1 cellular context compared by ENCODE assay signal in the genomic region with DNA sequence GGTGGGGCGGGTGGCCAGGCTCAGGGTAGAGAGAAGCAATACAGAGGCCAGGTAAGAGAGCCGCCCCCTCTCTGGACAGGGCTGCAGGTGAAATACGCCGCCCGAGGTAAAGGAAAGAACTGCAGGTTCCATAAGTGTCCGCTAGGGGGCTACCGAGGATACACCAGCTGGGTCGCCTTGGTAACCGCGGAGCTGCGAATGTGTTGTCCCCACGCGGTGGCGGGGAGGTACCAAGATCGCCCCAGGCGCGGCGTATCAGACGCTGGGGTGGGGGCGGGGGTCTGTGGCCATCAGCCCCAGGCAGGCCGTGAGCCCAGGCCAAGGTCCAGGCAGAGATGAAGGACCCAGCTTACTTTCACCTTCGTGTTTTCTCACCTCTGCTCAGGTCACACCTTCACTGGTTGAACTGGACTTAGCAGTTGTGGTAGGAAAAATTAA.
TF ChIP-seq lines count a peak whose summit lies in the region.

No MANE protein-coding gene starts in this region.

TF ChIP-seq in HepG2, 621 proteins besides CTCF, POLR2A, EP300 and RAD21 (continued from another document and continues in another):
- peak; percentile 55; the same call in 1 of the 2 replicates for TF ChIP-seq GMEB1 (CRISPR knock-in tag; IDR thresholded peaks at IDR 0.05; ENCODE audit: borderline replicate concordance)
- 0 out of 2 replicates have a peak, but pooled peaks have one; percentile 43 for TF ChIP-seq ZNF232 (CRISPR knock-in tag; IDR thresholded peaks at IDR 0.05; ENCODE audit: borderline replicate concordance)
- no peak for TF ChIP-seq ARHGAP35 (CRISPR knock-in tag; IDR thresholded peaks at IDR 0.05; ENCODE audit: borderline replicate concordance)
- TF ChIP-seq ZFP36L2 (CRISPR knock-in tag; IDR thresholded peaks at IDR 0.05) = no peak
- peak; percentile 69 for TF ChIP-seq KAT8 (CRISPR knock-in tag; IDR thresholded peaks at IDR 0.05)
- no peak for TF ChIP-seq ZNF441 (CRISPR knock-in tag; IDR thresholded peaks at IDR 0.05; ENCODE audit: borderline replicate concordance)
- TF ChIP-seq ZNF136 (CRISPR knock-in tag; IDR thresholded peaks at IDR 0.05; ENCODE audit: low read depth) = no peak; the same call in 1 of the 2 replicates
- no peak for TF ChIP-seq MYPOP (CRISPR knock-in tag; IDR thresholded peaks at IDR 0.05)
- TF ChIP-seq BCL6 (CRISPR knock-in tag; IDR thresholded peaks at IDR 0.05) = 0 out of 2 replicates have a peak, but pooled peaks have one; percentile 24
- no peak for TF ChIP-seq PRPF4 (IDR thresholded peaks at IDR 0.05; ENCODE audit: low read depth, low read length, poor library complexity, severe bottlenecking)
- TF ChIP-seq ZNF672 (CRISPR knock-in tag; IDR thresholded peaks at IDR 0.05) = no peak
- TF ChIP-seq ZNF761 (CRISPR knock-in tag; conservative IDR thresholded peaks at IDR 0.05) = no peak; the same call in 1 of the 2 replicates
- TF ChIP-seq HOXA3 (CRISPR knock-in tag; IDR thresholded peaks at IDR 0.05) = peak; percentile 69
- peak; percentile 51; the same call in 1 of the 2 replicates for TF ChIP-seq KMT2A (CRISPR knock-in tag; IDR thresholded peaks at IDR 0.05)
- TF ChIP-seq, protein P1, sequence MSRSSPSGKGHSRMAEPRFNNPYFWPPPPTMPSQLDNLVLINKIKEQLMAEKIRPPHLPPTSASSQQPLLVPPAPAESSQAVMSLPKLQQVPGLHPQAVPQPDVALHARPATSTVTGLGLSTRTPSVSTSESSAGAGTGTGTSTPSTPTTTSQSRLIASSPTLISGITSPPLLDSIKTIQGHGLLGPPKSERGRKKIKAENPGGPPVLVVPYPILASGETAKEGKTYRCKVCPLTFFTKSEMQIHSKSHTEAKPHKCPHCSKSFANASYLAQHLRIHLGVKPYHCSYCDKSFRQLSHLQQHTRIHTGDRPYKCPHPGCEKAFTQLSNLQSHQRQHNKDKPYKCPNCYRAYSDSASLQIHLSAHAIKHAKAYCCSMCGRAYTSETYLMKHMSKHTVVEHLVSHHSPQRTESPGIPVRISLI (CRISPR knock-in tag; IDR thresholded peaks at IDR 0.05; ENCODE audit: borderline replicate concordance) = no peak
- no peak for TF ChIP-seq RCOR2 (CRISPR knock-in tag; IDR thresholded peaks at IDR 0.05)
- TF ChIP-seq EED (CRISPR knock-in tag; IDR thresholded peaks at IDR 0.05) = no peak
- no peak for TF ChIP-seq DBP (CRISPR knock-in tag; IDR thresholded peaks at IDR 0.05; ENCODE audit: not compliant biosample characterization)
- TF ChIP-seq, protein P2, sequence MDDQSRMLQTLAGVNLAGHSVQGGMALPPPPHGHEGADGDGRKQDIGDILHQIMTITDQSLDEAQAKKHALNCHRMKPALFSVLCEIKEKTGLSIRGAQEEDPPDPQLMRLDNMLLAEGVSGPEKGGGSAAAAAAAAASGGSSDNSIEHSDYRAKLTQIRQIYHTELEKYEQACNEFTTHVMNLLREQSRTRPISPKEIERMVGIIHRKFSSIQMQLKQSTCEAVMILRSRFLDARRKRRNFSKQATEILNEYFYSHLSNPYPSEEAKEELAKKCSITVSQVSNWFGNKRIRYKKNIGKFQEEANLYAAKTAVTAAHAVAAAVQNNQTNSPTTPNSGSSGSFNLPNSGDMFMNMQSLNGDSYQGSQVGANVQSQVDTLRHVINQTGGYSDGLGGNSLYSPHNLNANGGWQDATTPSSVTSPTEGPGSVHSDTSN (CRISPR knock-in tag; IDR thresholded peaks at IDR 0.05; ENCODE audit: borderline replicate concordance) = no peak
- no peak for TF ChIP-seq ZNF841 (CRISPR knock-in tag; IDR thresholded peaks at IDR 0.05; ENCODE audit: borderline replicate concordance)
- TF ChIP-seq SETDB1 (CRISPR knock-in tag; IDR thresholded peaks at IDR 0.05; ENCODE audit: borderline replicate concordance) = no peak
- no peak for TF ChIP-seq RERE (CRISPR knock-in tag; IDR thresholded peaks at IDR 0.05; ENCODE audit: low read depth)
- no peak for TF ChIP-seq ZNF367 (CRISPR knock-in tag; IDR thresholded peaks at IDR 0.05; ENCODE audit: borderline replicate concordance)
- TF ChIP-seq ZNF33B (CRISPR knock-in tag; IDR thresholded peaks at IDR 0.05) = 0 out of 2 replicates have a peak, but pooled peaks have one; percentile 75
- no peak for TF ChIP-seq ZSCAN22 (CRISPR knock-in tag; IDR thresholded peaks at IDR 0.05)
- TF ChIP-seq, protein P3, sequence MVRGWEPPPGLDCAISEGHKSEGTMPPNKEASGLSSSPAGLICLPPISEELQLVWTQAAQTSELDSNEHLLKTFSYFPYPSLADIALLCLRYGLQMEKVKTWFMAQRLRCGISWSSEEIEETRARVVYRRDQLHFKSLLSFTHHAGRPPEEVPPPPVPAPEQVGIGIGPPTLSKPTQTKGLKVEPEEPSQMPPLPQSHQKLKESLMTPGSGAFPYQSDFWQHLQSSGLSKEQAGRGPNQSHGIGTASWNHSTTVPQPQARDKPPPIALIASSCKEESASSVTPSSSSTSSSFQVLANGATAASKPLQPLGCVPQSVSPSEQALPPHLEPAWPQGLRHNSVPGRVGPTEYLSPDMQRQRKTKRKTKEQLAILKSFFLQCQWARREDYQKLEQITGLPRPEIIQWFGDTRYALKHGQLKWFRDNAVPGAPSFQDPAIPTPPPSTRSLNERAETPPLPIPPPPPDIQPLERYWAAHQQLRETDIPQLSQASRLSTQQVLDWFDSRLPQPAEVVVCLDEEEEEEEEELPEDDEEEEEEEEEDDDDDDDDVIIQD (CRISPR knock-in tag; IDR thresholded peaks at IDR 0.05; ENCODE audit: low read depth) = peak; percentile 56; the same call in 1 of the 2 replicates
- TF ChIP-seq ZNF850 (CRISPR knock-in tag; conservative IDR thresholded peaks at IDR 0.05) = no peak
- peak; percentile 73; the same call in 1 of the 2 replicates for TF ChIP-seq SALL1 (CRISPR knock-in tag; IDR thresholded peaks at IDR 0.05)
- 0 out of 2 replicates have a peak, but pooled peaks have one; percentile 45 for TF ChIP-seq MAF1 (CRISPR knock-in tag; IDR thresholded peaks at IDR 0.05; ENCODE audit: borderline replicate concordance)
- no peak for TF ChIP-seq KDM5B (CRISPR knock-in tag; IDR thresholded peaks at IDR 0.05; ENCODE audit: borderline replicate concordance)
- TF ChIP-seq ZNF556 (CRISPR knock-in tag; IDR thresholded peaks at IDR 0.05; ENCODE audit: borderline replicate concordance) = no peak; the same call in none of the 2 replicates
- no peak; the same call in 1 of the 2 replicates for TF ChIP-seq ZNF83 (CRISPR knock-in tag; IDR thresholded peaks at IDR 0.05; ENCODE audit: borderline replicate concordance)
- TF ChIP-seq SP1 (IDR thresholded peaks at IDR 0.05) = no peak
- no peak for TF ChIP-seq SP1 (CRISPR knock-in tag; IDR thresholded peaks at IDR 0.05)
- no peak for TF ChIP-seq ZNF670 (CRISPR knock-in tag; IDR thresholded peaks at IDR 0.05; ENCODE audit: borderline replicate concordance)
- TF ChIP-seq HDAC1 (CRISPR knock-in tag; IDR thresholded peaks at IDR 0.05) = peak; percentile 72
- no peak for TF ChIP-seq ZNF468 (CRISPR knock-in tag; IDR thresholded peaks at IDR 0.05)
- TF ChIP-seq SMC3 (IDR thresholded peaks at IDR 0.05; ENCODE audit: low read length) = peak; percentile 63
- TF ChIP-seq ZNF740 (CRISPR knock-in tag; IDR thresholded peaks at IDR 0.05) = no peak
- TF ChIP-seq, protein P4, sequence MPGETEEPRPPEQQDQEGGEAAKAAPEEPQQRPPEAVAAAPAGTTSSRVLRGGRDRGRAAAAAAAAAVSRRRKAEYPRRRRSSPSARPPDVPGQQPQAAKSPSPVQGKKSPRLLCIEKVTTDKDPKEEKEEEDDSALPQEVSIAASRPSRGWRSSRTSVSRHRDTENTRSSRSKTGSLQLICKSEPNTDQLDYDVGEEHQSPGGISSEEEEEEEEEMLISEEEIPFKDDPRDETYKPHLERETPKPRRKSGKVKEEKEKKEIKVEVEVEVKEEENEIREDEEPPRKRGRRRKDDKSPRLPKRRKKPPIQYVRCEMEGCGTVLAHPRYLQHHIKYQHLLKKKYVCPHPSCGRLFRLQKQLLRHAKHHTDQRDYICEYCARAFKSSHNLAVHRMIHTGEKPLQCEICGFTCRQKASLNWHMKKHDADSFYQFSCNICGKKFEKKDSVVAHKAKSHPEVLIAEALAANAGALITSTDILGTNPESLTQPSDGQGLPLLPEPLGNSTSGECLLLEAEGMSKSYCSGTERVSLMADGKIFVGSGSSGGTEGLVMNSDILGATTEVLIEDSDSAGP (CRISPR knock-in tag; IDR thresholded peaks at IDR 0.05; ENCODE audit: borderline replicate concordance) = peak; percentile 64; the same call in 1 of the 2 replicates
- 0 out of 2 replicates have a peak, but pooled peaks have one; percentile 51 for TF ChIP-seq MXD3 (CRISPR knock-in tag; IDR thresholded peaks at IDR 0.05)
- 0 out of 2 replicates have a peak, but pooled peaks have one; percentile 30 for TF ChIP-seq DRAP1 (CRISPR knock-in tag; IDR thresholded peaks at IDR 0.05)
- no peak for TF ChIP-seq ZNF251 (CRISPR knock-in tag; IDR thresholded peaks at IDR 0.05)
- no peak for TF ChIP-seq ZNF652 (CRISPR knock-in tag; IDR thresholded peaks at IDR 0.05; ENCODE audit: borderline replicate concordance, low read depth)
- 0 out of 4 replicates have a peak, but pooled peaks have one; percentile 9 to 40 for TF ChIP-seq NR2F1 (CRISPR knock-in tag; IDR thresholded peaks at IDR 0.05)
- no peak for TF ChIP-seq MYNN (CRISPR knock-in tag; IDR thresholded peaks at IDR 0.05; ENCODE audit: low read depth)
